In genomic region chr1:992336-992735, GRCh38 we compare ENCODE assay signal across 3 cellular contexts. TPM values are rescaled to one million over a fixed set of nuclear protein-coding genes. Genes with fewer than 3 reads are reported as not detected.
"Had no signal": no experiment of that assay in that cellular context is flagged by ENCODE, and none has a peak within 500 bp of the region (broad histone marks: within the 10 kb centered on the region; RNA-seq: fewer than 3 reads in every experiment).

No MANE protein-coding gene starts in this region.

RNA-seq across cellular contexts. Expression of gene PERM1, which starts 10.4 kb away (rescaled TPM):
- total RNA-seq: natural killer cell, vagina had no signal

RNA-seq across cellular contexts. Expression of gene PLEKHN1, which starts 26.1 kb away (rescaled TPM):
- total RNA-seq: sigmoid colon had no signal
